8 cellular contexts compared by ENCODE assay signal in genomic region chr7:20506175-20506574, GRCh38.
"Had no signal": no experiment of that assay in that cellular context is flagged by ENCODE, and none has a peak within 500 bp of the region (broad histone marks: within the 10 kb centered on the region; RNA-seq: fewer than 3 reads in every experiment).

No MANE protein-coding gene starts in this region.

- H2AFZ ChIP-seq: GM23338 had no signal

- FAIRE-seq: H1, K562 had no signal

- H3K27ac ChIP-seq: HL-60 had no signal

- H3K36me3 ChIP-seq: HAP-1 had no signal

- DNase-seq: H7, IMR-90, KG1 had no signal

- ATAC-seq: GM23338, K562 had no signal

- H3K4me3 ChIP-seq: GM23338, HAP-1, K562 had no signal

- H3K4me1 ChIP-seq: HAP-1 had no signal

- H3K4me2 ChIP-seq: GM23338 had no signal

- H3K9me3 ChIP-seq: HAP-1 had no signal
